In the genomic region with DNA sequence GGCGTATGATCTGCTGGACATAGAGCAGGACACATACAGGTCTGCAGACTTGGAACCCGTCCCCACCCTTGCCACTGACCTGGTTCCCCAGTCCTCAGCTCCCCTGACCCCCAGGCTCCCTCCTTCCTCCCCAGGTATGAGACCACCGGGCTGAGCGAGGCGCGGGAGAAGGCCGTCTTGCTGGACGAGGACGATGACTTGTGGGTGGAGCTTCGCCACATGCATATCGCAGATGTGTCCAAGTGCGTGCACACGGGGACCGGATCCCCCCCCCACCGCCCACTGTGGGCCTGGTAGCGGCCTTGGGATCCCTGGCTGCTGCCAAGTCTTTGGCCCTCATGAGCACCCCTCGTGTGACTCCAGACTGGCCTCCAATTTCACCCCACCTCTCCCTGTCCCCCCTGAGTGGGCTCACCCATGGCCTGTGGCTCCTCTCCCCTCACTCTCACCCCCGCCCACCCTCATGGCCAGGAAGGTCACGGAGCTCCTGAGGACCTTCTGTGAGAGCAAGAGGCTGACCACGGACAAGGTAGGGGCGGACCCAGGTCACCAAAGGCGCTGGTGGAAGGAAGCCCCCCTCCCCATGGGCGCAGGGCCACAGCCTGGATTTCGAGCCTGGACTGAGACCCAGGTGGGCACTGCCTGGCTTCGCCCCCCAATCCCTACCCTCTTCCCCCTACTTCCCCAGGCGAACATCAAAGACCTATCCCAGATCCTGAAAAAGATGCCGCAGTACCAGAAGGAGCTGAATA, we compare ENCODE assay signal across 32 cellular contexts. TPM values are rescaled to one million over a fixed set of nuclear protein-coding genes. Genes with fewer than 3 reads are reported as not detected.
"Had no signal": no experiment of that assay in that cellular context is flagged by ENCODE, and none has a peak within 500 bp of the region (broad histone marks: within the 10 kb centered on the region; RNA-seq: fewer than 3 reads in every experiment).

No MANE protein-coding gene starts in this region.

- H3K9me3 ChIP-seq: esophagus squamous epithelium, left ventricle myocardium inferior, lower lobe of right lung, prostate gland, right atrium auricular region, sigmoid colon, stomach, tibial artery had no signal

- H3K27ac ChIP-seq: coronary artery, esophagus squamous epithelium, left ventricle myocardium inferior, lower lobe of right lung, prostate gland, right atrium auricular region, sigmoid colon, stomach, tibial artery had no signal

- ATAC-seq: effector memory CD8-positive, alpha-beta T cell; left colon; lower lobe of right lung; naive thymus-derived CD8-positive, alpha-beta T cell; stimulated activated effector memory CD8-positive, alpha-beta T cell treated with anti-CD3 and anti-CD28 coated beads, Interleukin-12 subunit alpha, Interleukin-12 subunit beta, amount 100 ng/mL, for 72 hours had no signal

- H3K36me3 ChIP-seq: left ventricle myocardium inferior, prostate gland, right atrium auricular region, sigmoid colon had no signal

- H3K4me1 ChIP-seq: left ventricle myocardium inferior, prostate gland, right atrium auricular region, sigmoid colon, tibial artery had no signal

- H3K4me3 ChIP-seq: coronary artery, esophagus squamous epithelium, left ventricle myocardium inferior, lower lobe of right lung, prostate gland, right atrium auricular region, sigmoid colon, stomach, tibial artery had no signal

- FAIRE-seq: endometrium had no signal

- DNase-seq: effector memory CD8-positive, alpha-beta T cell; erythroblast; esophagus squamous epithelium; foreskin melanocyte; hypothalamus; immature natural killer cell; islet precursor cell; kidney glomerular epithelial cell; left colon; left ventricle myocardium inferior; lower lobe of right lung; naive thymus-derived CD8-positive, alpha-beta T cell; nephron progenitor cell; sigmoid colon; stimulated activated CD4-positive, alpha-beta T cell treated with anti-CD3 and anti-CD28 coated beads, Interleukin-2, amount 100 ng/mL, for 24 hours; stimulated activated CD4-positive, alpha-beta T cell treated with anti-CD3 and anti-CD28 coated beads, Interleukin-4, amount 100 ng/mL, for 24 hours; stimulated activated naive CD4-positive, alpha-beta T cell treated with Interleukin-2 at 50 U/mL for 16 hours; stomach; tibial artery had no signal

RNA-seq across cellular contexts. Expression of gene STXBP2, which starts 5.6 kb away (rescaled TPM):
- total RNA-seq: myocyte had no signal

RNA-seq across cellular contexts. Expression of gene PCP2, which starts 9.0 kb away (rescaled TPM):
- total RNA-seq: dermis microvascular lymphatic vessel endothelial cell, mesenteric fat pad, myocyte, osteocyte, right atrium auricular region, sigmoid colon, skeletal muscle tissue, subcutaneous adipose tissue, temporal lobe, urinary bladder had no signal

RNA-seq across cellular contexts. Expression of gene RETN, which starts 26.4 kb away (rescaled TPM):
- total RNA-seq: dermis microvascular lymphatic vessel endothelial cell; left colon; myocyte; naive thymus-derived CD8-positive, alpha-beta T cell; osteocyte; prostate gland; right atrium auricular region; sigmoid colon had no signal
